ENCODE assay signal across 1 cellular context in the genomic region with DNA sequence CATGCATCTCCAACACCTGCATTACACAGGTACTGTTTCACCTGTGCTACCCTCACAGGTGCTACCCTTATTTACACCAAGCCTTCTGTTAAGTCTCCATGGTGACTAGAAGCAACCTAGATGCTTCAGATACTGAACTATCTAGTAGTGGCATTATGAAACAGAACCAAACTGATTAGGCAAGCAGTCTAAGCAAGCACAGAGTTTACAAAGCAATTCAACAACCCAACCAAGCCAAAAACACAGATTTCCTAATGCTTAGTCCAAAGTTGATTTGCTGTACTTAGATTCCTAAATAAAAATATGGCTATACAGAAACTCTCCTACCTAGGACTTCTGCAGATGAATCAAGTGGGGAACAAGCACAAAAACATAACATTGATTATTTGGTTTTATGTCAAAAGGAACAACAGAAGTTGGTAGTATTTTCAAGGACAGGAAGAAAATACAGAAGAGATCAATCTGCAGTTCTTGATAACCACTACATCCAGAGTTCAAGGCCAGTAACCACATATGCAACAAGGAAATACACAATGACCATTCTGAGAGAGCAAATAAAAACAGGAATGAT.
TF ChIP-seq lines count a peak whose summit lies in the region.

No MANE protein-coding gene starts in this region.

TF ChIP-seq in GM23338, 12 proteins besides CTCF, POLR2A, EP300 and RAD21 (continued from another document):
- TF ChIP-seq, protein P1, sequence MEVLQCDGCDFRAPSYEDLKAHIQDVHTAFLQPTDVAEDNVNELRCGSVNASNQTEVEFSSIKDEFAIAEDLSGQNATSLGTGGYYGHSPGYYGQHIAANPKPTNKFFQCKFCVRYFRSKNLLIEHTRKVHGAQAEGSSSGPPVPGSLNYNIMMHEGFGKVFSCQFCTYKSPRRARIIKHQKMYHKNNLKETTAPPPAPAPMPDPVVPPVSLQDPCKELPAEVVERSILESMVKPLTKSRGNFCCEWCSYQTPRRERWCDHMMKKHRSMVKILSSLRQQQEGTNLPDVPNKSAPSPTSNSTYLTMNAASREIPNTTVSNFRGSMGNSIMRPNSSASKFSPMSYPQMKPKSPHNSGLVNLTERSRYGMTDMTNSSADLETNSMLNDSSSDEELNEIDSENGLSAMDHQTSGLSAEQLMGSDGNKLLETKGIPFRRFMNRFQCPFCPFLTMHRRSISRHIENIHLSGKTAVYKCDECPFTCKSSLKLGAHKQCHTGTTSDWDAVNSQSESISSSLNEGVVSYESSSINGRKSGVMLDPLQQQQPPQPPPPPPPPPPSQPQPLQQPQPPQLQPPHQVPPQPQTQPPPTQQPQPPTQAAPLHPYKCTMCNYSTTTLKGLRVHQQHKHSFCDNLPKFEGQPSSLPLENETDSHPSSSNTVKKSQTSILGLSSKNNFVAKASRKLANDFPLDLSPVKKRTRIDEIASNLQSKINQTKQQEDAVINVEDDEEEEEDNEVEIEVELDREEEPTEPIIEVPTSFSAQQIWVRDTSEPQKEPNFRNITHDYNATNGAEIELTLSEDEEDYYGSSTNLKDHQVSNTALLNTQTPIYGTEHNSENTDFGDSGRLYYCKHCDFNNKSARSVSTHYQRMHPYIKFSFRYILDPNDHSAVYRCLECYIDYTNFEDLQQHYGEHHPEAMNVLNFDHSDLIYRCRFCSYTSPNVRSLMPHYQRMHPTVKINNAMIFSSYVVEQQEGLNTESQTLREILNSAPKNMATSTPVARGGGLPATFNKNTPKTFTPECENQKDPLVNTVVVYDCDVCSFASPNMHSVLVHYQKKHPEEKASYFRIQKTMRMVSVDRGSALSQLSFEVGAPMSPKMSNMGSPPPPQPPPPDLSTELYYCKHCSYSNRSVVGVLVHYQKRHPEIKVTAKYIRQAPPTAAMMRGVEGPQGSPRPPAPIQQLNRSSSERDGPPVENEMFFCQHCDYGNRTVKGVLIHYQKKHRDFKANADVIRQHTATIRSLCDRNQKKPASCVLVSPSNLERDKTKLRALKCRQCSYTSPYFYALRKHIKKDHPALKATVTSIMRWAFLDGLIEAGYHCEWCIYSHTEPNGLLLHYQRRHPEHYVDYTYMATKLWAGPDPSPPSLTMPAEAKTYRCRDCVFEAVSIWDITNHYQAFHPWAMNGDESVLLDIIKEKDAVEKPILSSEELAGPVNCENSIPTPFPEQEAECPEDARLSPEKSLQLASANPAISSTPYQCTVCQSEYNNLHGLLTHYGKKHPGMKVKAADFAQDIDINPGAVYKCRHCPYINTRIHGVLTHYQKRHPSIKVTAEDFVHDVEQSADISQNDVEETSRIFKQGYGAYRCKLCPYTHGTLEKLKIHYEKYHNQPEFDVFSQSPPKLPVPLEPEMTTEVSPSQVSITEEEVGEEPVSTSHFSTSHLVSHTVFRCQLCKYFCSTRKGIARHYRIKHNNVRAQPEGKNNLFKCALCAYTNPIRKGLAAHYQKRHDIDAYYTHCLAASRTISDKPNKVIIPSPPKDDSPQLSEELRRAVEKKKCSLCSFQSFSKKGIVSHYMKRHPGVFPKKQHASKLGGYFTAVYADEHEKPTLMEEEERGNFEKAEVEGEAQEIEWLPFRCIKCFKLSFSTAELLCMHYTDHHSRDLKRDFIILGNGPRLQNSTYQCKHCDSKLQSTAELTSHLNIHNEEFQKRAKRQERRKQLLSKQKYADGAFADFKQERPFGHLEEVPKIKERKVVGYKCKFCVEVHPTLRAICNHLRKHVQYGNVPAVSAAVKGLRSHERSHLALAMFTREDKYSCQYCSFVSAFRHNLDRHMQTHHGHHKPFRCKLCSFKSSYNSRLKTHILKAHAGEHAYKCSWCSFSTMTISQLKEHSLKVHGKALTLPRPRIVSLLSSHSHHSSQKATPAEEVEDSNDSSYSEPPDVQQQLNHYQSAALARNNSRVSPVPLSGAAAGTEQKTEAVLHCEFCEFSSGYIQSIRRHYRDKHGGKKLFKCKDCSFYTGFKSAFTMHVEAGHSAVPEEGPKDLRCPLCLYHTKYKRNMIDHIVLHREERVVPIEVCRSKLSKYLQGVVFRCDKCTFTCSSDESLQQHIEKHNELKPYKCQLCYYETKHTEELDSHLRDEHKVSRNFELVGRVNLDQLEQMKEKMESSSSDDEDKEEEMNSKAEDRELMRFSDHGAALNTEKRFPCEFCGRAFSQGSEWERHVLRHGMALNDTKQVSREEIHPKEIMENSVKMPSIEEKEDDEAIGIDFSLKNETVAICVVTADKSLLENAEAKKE (CRISPR knock-in tag; IDR thresholded peaks at IDR 0.05): no peak
- TF ChIP-seq JUNB (IDR thresholded peaks at IDR 0.05; ENCODE audit: unreplicated experiment) (no peak), CREB1 (CRISPR knock-in tag; IDR thresholded peaks at IDR 0.05; ENCODE audit: low read depth) (no peak), NANOG (IDR thresholded peaks at IDR 0.05; ENCODE audit: borderline replicate concordance) (no peak)
- TF ChIP-seq, protein P2, sequence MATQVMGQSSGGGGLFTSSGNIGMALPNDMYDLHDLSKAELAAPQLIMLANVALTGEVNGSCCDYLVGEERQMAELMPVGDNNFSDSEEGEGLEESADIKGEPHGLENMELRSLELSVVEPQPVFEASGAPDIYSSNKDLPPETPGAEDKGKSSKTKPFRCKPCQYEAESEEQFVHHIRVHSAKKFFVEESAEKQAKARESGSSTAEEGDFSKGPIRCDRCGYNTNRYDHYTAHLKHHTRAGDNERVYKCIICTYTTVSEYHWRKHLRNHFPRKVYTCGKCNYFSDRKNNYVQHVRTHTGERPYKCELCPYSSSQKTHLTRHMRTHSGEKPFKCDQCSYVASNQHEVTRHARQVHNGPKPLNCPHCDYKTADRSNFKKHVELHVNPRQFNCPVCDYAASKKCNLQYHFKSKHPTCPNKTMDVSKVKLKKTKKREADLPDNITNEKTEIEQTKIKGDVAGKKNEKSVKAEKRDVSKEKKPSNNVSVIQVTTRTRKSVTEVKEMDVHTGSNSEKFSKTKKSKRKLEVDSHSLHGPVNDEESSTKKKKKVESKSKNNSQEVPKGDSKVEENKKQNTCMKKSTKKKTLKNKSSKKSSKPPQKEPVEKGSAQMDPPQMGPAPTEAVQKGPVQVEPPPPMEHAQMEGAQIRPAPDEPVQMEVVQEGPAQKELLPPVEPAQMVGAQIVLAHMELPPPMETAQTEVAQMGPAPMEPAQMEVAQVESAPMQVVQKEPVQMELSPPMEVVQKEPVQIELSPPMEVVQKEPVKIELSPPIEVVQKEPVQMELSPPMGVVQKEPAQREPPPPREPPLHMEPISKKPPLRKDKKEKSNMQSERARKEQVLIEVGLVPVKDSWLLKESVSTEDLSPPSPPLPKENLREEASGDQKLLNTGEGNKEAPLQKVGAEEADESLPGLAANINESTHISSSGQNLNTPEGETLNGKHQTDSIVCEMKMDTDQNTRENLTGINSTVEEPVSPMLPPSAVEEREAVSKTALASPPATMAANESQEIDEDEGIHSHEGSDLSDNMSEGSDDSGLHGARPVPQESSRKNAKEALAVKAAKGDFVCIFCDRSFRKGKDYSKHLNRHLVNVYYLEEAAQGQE (IDR thresholded peaks at IDR 0.05; ENCODE audit: unreplicated experiment): no peak
